Comparison of ENCODE assay signal across 2 cellular contexts in the genomic region with DNA sequence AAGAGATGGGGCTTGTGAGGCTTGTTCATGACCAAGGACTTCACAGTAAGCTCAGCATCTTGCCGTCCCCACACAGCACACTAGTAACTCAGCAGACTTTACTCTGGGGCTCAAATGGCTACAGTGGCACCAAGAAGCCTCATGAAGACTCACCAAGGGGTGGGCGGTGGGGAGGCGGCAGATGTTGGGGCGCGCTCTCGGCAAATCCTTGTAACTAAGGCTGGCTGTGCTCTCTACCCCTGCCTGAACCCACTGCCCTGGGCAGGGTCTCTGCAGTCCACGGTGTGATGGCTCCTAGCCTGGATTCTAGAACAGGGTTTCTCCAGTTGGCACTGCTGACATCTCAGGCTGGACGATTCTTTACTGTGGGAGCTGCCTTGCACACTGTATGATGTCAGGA.
TF ChIP-seq lines count a peak whose summit lies in the region.

No MANE protein-coding gene starts in this region.

TF ChIP-seq in SK-N-SH treated with all-trans-retinoic acid at 6 μM for 48 hours, 23 proteins besides CTCF, POLR2A, EP300 and RAD21:
- TF ChIP-seq POU6F1 (CRISPR knock-in tag; IDR thresholded peaks at IDR 0.05; ENCODE audit: borderline replicate concordance, low read depth) (no peak), TOX (CRISPR knock-in tag; IDR thresholded peaks at IDR 0.05; ENCODE audit: borderline replicate concordance) (no peak), ZNF70 (CRISPR knock-in tag; IDR thresholded peaks at IDR 0.05) (no peak), ZNF8 (CRISPR knock-in tag; IDR thresholded peaks at IDR 0.05) (no peak), RARB (CRISPR knock-in tag; IDR thresholded peaks at IDR 0.05) (no peak), ESRRG (CRISPR knock-in tag; IDR thresholded peaks at IDR 0.05) (no peak)
- TF ChIP-seq, protein P1, sequence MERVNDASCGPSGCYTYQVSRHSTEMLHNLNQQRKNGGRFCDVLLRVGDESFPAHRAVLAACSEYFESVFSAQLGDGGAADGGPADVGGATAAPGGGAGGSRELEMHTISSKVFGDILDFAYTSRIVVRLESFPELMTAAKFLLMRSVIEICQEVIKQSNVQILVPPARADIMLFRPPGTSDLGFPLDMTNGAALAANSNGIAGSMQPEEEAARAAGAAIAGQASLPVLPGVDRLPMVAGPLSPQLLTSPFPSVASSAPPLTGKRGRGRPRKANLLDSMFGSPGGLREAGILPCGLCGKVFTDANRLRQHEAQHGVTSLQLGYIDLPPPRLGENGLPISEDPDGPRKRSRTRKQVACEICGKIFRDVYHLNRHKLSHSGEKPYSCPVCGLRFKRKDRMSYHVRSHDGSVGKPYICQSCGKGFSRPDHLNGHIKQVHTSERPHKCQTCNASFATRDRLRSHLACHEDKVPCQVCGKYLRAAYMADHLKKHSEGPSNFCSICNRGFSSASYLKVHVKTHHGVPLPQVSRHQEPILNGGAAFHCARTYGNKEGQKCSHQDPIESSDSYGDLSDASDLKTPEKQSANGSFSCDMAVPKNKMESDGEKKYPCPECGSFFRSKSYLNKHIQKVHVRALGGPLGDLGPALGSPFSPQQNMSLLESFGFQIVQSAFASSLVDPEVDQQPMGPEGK (CRISPR knock-in tag; IDR thresholded peaks at IDR 0.05; ENCODE audit: borderline replicate concordance) = no peak

TF ChIP-seq in SK-N-SH, 30 proteins besides CTCF, POLR2A, EP300 and RAD21 (continued from another document):
- no peak for TF ChIP-seq YY1 (IDR thresholded peaks at IDR 0.05; ENCODE audit: low read depth)
- no peak for TF ChIP-seq MEF2A (IDR thresholded peaks at IDR 0.05; ENCODE audit: borderline replicate concordance, low read depth)
- no peak for TF ChIP-seq TCF12 (IDR thresholded peaks at IDR 0.05)
